Comparison of ENCODE assay signal across 28 cellular contexts in genomic region chr11:82239498-82239897, GRCh38.
"Had no signal": no experiment of that assay in that cellular context is flagged by ENCODE, and none has a peak within 500 bp of the region (broad histone marks: within the 10 kb centered on the region; RNA-seq: fewer than 3 reads in every experiment).

No MANE protein-coding gene starts in this region.

- FAIRE-seq: endometrium, endothelial cell of umbilical vein had no signal

- H3K4me1 ChIP-seq: ascending aorta, breast epithelium, colonic mucosa, esophagus squamous epithelium, gastroesophageal sphincter had no signal

- H3K36me3 ChIP-seq: ascending aorta, breast epithelium, colonic mucosa, esophagus squamous epithelium, gastroesophageal sphincter had no signal

- H3K4me3 ChIP-seq: ascending aorta, breast epithelium, colonic mucosa, esophagus squamous epithelium, gastroesophageal sphincter had no signal

- DNase-seq: activated CD4-positive, alpha-beta memory T cell treated with anti-CD3 and anti-CD28 coated beads, Interleukin-2, amount 10 ng/mL, durations not matched to agents 7 days and 5 days; activated CD4-positive, alpha-beta T cell treated with anti-CD3 and anti-CD28 coated beads for 1 hour; activated CD4-positive, alpha-beta T cell treated with anti-CD3 and anti-CD28 coated beads for 4 hours; activated CD4-positive, alpha-beta T cell treated with anti-CD3 and anti-CD28 coated beads, Interleukin-2, amount 10 ng/mL, durations not matched to agents 7 days and 5 days; activated CD4-positive, alpha-beta T cell treated with anti-CD3 and anti-CD28 coated beads, Interleukin-2, amount 50 U/mL, for 4 hours; activated CD8-positive, alpha-beta memory T cell treated with anti-CD3 and anti-CD28 coated beads, Interleukin-2, amount 50 U/mL, for 48 hours; activated gamma-delta T cell; activated naive CD4-positive, alpha-beta T cell; activated naive CD4-positive, alpha-beta T cell treated with anti-CD3 and anti-CD28 coated beads, Interleukin-2, amount 10 ng/mL, durations not matched to agents 7 days and 5 days; activated naive CD8-positive, alpha-beta T cell treated with anti-CD3 and anti-CD28 coated beads, Interleukin-2, amount 10 ng/mL, durations not matched to agents 7 days and 5 days; activated T-cell treated with anti-CD3 and anti-CD28 coated beads for 4 hours; activated T-cell treated with anti-CD3 and anti-CD28 coated beads, Interleukin-2, amount 50 U/mL, for 24 hours; activated T-cell treated with anti-CD3 and anti-CD28 coated beads, Interleukin-2, amount 50 U/mL, for 72 hours; caudate nucleus; colonic mucosa; effector CD8-positive, alpha-beta T cell; esophagus squamous epithelium; foreskin melanocyte; T-helper 2 cell had no signal

- H3K9me3 ChIP-seq: ascending aorta, breast epithelium, colonic mucosa, esophagus squamous epithelium had no signal

- H3K27me3 ChIP-seq: ascending aorta, breast epithelium, colonic mucosa, esophagus squamous epithelium, gastroesophageal sphincter had no signal

- H3K27ac ChIP-seq: ascending aorta, breast epithelium, colonic mucosa, epithelial cell of prostate, esophagus squamous epithelium, gastroesophageal sphincter, VCaP had no signal

- ATAC-seq: activated naive CD4-positive, alpha-beta T cell treated with anti-CD3 and anti-CD28 coated beads, Interleukin-2, amount 50 U/mL, for 72 hours; activated T-cell treated with anti-CD3 and anti-CD28 coated beads, Interleukin-2, amount 50 U/mL, for 72 hours; gastroesophageal sphincter; WTC11 had no signal
